ENCODE assay signal across 30 cellular contexts in the genomic region with DNA sequence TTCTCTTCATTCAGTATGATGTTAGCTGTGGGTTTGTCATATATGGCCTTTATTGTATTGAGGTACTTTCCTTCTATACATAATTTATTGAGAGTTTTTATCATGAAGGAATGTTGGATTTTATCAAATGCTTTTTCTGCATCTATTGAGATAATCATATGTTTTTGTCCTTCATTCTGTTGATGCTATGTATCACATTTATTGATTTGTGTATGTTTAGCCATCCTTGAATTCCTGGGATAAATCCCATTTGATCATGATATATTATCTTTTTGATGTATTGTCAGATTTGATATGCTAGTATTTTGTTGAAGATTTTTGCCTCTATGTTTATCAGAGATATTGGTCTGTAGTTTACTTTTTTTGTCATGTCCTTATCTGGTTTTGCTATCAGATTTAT.
"Had no signal": no experiment of that assay in that cellular context is flagged by ENCODE, and none has a peak within 500 bp of the region (broad histone marks: within the 10 kb centered on the region; RNA-seq: fewer than 3 reads in every experiment).

No MANE protein-coding gene starts in this region.

- H3K4me3 Mint-ChIP-seq: dendritic cell treated with granulocyte-macrophage colony-stimulating factor and Interleukin-4, amounts not matched to agents 40 ng/mL and 50 ng/mL, for 4 days; effector memory CD8-positive, alpha-beta T cell; endodermal cell had no signal

- H3K79me2 ChIP-seq: hepatocyte had no signal

- H3K27ac ChIP-seq: colonic mucosa, coronary artery, dorsolateral prefrontal cortex, epithelial cell of prostate, esophagus muscularis mucosa, esophagus squamous epithelium, foreskin keratinocyte, gastrocnemius medialis, gastroesophageal sphincter, heart left ventricle, heart right ventricle, hepatocyte had no signal

- H3K27ac Mint-ChIP-seq: dendritic cell treated with granulocyte-macrophage colony-stimulating factor and Interleukin-4, amounts not matched to agents 40 ng/mL and 50 ng/mL, for 4 days; effector memory CD8-positive, alpha-beta T cell; endodermal cell had no signal

- H3K4me3 ChIP-seq: colonic mucosa, coronary artery, dorsolateral prefrontal cortex, esophagus muscularis mucosa, esophagus squamous epithelium, gastrocnemius medialis, gastroesophageal sphincter, heart left ventricle, heart right ventricle, hepatocyte had no signal

- FAIRE-seq: colon, endometrium, endothelial cell of umbilical vein, frontal cortex had no signal

- H3K4me2 ChIP-seq: hepatocyte had no signal

- DNase-seq: colonic mucosa; cortex of kidney; dermis blood vessel endothelial cell; dorsolateral prefrontal cortex; effector CD4-positive, alpha-beta T cell; effector CD8-positive, alpha-beta T cell; effector memory CD4-positive, alpha-beta T cell; effector memory CD8-positive, alpha-beta T cell; endodermal cell; erythroblast; esophagus squamous epithelium; foreskin fibroblast; foreskin keratinocyte; foreskin melanocyte; gastrocnemius medialis; glutamatergic neuron; head of caudate nucleus; heart left ventricle; heart right ventricle had no signal

- H3K27me3 ChIP-seq: colonic mucosa, esophagus muscularis mucosa, esophagus squamous epithelium, foreskin keratinocyte, gastroesophageal sphincter, heart left ventricle, heart right ventricle, hepatocyte had no signal

- ATAC-seq: effector memory CD8-positive, alpha-beta T cell; esophagus mucosa; foreskin keratinocyte; gastrocnemius medialis; gastroesophageal sphincter; heart left ventricle; heart right ventricle had no signal

- H3K9me3 ChIP-seq: colonic mucosa, gastrocnemius medialis had no signal

- H3K4me1 ChIP-seq: colonic mucosa, esophagus squamous epithelium, foreskin keratinocyte, gastrocnemius medialis, gastroesophageal sphincter, heart left ventricle, heart right ventricle had no signal

- H2AFZ ChIP-seq: hepatocyte had no signal

- H3K4me1 Mint-ChIP-seq: endodermal cell had no signal

- H3K36me3 ChIP-seq: colonic mucosa, esophagus muscularis mucosa, esophagus squamous epithelium, gastrocnemius medialis, gastroesophageal sphincter, heart left ventricle, heart right ventricle had no signal
